Comparison of ENCODE assay signal across 16 cellular contexts in the genomic region with DNA sequence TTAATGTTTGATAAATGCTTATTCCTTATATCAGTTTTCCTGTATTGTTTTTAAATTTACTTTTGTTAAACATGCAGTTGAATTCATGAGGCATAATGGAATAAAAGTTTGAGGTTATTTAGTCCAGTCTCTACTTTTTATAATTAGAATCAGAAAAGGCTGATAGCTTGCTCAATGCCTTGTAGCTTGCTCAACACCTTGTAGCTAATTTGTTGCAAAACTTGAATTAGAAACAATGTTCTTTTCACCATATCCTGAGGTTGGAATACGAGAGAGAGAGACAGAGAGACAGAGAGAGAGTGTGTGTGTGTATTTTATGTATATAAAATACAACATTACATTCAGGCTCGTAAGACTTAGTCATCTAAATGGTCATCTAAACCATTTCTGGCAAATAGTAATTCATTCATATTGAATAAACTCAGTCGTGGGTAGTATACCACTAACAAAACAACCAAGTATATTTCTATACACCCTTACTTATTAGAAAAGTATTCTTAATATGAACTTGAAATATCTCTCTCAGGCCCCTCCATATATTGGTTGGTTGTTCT.
"Had no signal": no experiment of that assay in that cellular context is flagged by ENCODE, and none has a peak within 500 bp of the region (broad histone marks: within the 10 kb centered on the region; RNA-seq: fewer than 3 reads in every experiment).

No MANE protein-coding gene starts in this region.

- H3K27me3 Mint-ChIP-seq: activated naive CD8-positive, alpha-beta T cell treated with anti-CD3 and anti-CD28 coated beads for 36 hours; central memory CD8-positive, alpha-beta T cell; stimulated activated naive CD8-positive, alpha-beta T cell treated with anti-CD3 and anti-CD28 coated beads, Interleukin-15, Interleukin-2, amounts not matched to agents 100 ng/mL and 50 ng/mL, for 24 hours had no signal

- H3K27ac ChIP-seq: brain microvascular endothelial cell, coronary artery, gastrocnemius medialis, heart right ventricle, psoas muscle, suprapubic skin had no signal

- H3K4me3 Mint-ChIP-seq: activated naive CD8-positive, alpha-beta T cell treated with anti-CD3 and anti-CD28 coated beads for 36 hours; activated T-helper 1 cell treated with anti-CD3 and anti-CD28 coated beads, Interleukin-12 subunit alpha, Interleukin-12 subunit beta, Interleukin-2, Interleukin-4 antibody, amounts not matched to agents 30 ng/mL and 10 ng/mL and 1 ng/mL, durations not matched to agents 14 hours and 24 hours and 36 hours; central memory CD8-positive, alpha-beta T cell; neural crest cell; stimulated activated naive CD8-positive, alpha-beta T cell treated with anti-CD3 and anti-CD28 coated beads, Interleukin-15, Interleukin-2, amounts not matched to agents 100 ng/mL and 50 ng/mL, for 24 hours; T-helper 2 cell treated with Interferon-gamma antibody and Interleukin-4, amounts not matched to agents 5 μg/mL and 100 μg/mL, for 36 hours had no signal

- H3K4me1 ChIP-seq: heart right ventricle, psoas muscle, suprapubic skin had no signal

- ATAC-seq: gastrocnemius medialis, heart right ventricle, psoas muscle, sciatic nerve had no signal

- H3K9me3 Mint-ChIP-seq: activated naive CD8-positive, alpha-beta T cell treated with anti-CD3 and anti-CD28 coated beads for 36 hours; activated T-helper 1 cell treated with anti-CD3 and anti-CD28 coated beads, Interleukin-12 subunit alpha, Interleukin-12 subunit beta, Interleukin-2, Interleukin-4 antibody, amounts not matched to agents 30 ng/mL and 10 ng/mL and 1 ng/mL, durations not matched to agents 14 hours and 24 hours and 36 hours; central memory CD8-positive, alpha-beta T cell; neural crest cell; stimulated activated naive CD8-positive, alpha-beta T cell treated with anti-CD3 and anti-CD28 coated beads, Interleukin-15, Interleukin-2, amounts not matched to agents 100 ng/mL and 50 ng/mL, for 24 hours; T-helper 2 cell treated with Interferon-gamma antibody and Interleukin-4, amounts not matched to agents 5 μg/mL and 100 μg/mL, for 36 hours had no signal

- H3K27ac Mint-ChIP-seq: activated naive CD8-positive, alpha-beta T cell treated with anti-CD3 and anti-CD28 coated beads for 36 hours; T-helper 2 cell treated with Interferon-gamma antibody and Interleukin-4, amounts not matched to agents 5 μg/mL and 100 μg/mL, for 36 hours had no signal

- H3K27me3 ChIP-seq: brain microvascular endothelial cell, gastrocnemius medialis, heart right ventricle, suprapubic skin had no signal

- H3K36me3 ChIP-seq: brain microvascular endothelial cell, gastrocnemius medialis had no signal

- DNase-seq: activated CD4-positive, alpha-beta T cell treated with anti-CD3 and anti-CD28 coated beads, Interleukin-2, amount 50 U/mL, for 1 hour; activated naive CD8-positive, alpha-beta T cell treated with anti-CD3 and anti-CD28 coated beads for 36 hours; anterior cingulate cortex; brain microvascular endothelial cell; gastrocnemius medialis; heart right ventricle; psoas muscle; trophoblast cell had no signal

- H3K9me3 ChIP-seq: gastrocnemius medialis, heart right ventricle, psoas muscle, suprapubic skin had no signal

- H3K4me3 ChIP-seq: coronary artery, gastrocnemius medialis, heart right ventricle, psoas muscle, suprapubic skin had no signal

- H3K4me1 Mint-ChIP-seq: central memory CD8-positive, alpha-beta T cell had no signal
